In the genomic region with DNA sequence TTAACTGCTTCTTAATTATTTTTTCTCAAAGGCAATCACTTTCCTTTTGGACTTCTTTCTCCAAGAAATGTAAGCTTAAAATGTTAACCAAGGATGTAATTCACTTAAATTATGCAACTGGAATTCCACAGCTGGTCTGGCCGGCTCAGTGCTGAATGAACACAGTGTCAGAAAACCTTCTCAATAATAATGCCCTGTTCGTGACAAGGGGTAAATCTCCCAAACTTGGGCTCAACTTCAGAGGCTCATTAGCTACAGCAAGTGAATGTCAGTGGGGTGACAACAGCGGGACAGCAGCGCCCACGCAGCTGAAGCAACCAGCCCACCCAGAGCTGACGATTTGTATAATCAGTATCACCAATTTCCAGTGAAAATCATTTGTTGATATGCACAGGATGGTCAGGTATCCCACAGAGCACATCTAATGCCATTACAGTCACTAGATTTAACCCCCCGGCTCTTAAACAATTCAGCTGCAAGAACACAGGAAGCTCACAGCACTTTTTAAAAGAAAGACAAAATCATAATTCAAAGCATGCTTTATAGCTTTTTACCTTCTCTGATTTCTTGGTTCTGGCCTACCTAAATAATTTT, we compare ENCODE assay signal across 1 cellular context.
TF ChIP-seq lines count a peak whose summit lies in the region.

No MANE protein-coding gene starts in this region.

TF ChIP-seq in neural cell, 6 proteins besides CTCF, POLR2A, EP300 and RAD21 (continued from another document):
- TF ChIP-seq, protein P1, sequence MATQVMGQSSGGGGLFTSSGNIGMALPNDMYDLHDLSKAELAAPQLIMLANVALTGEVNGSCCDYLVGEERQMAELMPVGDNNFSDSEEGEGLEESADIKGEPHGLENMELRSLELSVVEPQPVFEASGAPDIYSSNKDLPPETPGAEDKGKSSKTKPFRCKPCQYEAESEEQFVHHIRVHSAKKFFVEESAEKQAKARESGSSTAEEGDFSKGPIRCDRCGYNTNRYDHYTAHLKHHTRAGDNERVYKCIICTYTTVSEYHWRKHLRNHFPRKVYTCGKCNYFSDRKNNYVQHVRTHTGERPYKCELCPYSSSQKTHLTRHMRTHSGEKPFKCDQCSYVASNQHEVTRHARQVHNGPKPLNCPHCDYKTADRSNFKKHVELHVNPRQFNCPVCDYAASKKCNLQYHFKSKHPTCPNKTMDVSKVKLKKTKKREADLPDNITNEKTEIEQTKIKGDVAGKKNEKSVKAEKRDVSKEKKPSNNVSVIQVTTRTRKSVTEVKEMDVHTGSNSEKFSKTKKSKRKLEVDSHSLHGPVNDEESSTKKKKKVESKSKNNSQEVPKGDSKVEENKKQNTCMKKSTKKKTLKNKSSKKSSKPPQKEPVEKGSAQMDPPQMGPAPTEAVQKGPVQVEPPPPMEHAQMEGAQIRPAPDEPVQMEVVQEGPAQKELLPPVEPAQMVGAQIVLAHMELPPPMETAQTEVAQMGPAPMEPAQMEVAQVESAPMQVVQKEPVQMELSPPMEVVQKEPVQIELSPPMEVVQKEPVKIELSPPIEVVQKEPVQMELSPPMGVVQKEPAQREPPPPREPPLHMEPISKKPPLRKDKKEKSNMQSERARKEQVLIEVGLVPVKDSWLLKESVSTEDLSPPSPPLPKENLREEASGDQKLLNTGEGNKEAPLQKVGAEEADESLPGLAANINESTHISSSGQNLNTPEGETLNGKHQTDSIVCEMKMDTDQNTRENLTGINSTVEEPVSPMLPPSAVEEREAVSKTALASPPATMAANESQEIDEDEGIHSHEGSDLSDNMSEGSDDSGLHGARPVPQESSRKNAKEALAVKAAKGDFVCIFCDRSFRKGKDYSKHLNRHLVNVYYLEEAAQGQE (IDR thresholded peaks at IDR 0.05; ENCODE audit: borderline replicate concordance) = no peak
- no peak for TF ChIP-seq MXI1 (conservative IDR thresholded peaks at IDR 0.05; ENCODE audit: poor library complexity, severe bottlenecking)
